Comparison of ENCODE assay signal across 11 cellular contexts in genomic region chr6:155782320-155782730, GRCh38.
DNase-seq lines count a peak whose midpoint lies in the region; FAIRE-seq and TF ChIP-seq lines count a peak whose summit lies in the region.
"Had no signal": no experiment of that assay in that cellular context is flagged by ENCODE, and none has a peak within 500 bp of the region (broad histone marks: within the 10 kb centered on the region; RNA-seq: fewer than 3 reads in every experiment).

No MANE protein-coding gene starts in this region.

- H3K4me3 Mint-ChIP-seq in activated naive CD4-positive, alpha-beta T cell treated with anti-CD3 and anti-CD28 coated beads for 36 hours = no peak overlapping the region
- H3K4me3 Mint-ChIP-seq: activated T-cell treated with anti-CD3 and anti-CD28 coated beads, Interleukin-2, amount 50 U/mL, for 72 hours; IgD-negative memory B cell had no signal

- no peak overlapping the region for H3K27ac Mint-ChIP-seq in activated naive CD4-positive, alpha-beta T cell treated with anti-CD3 and anti-CD28 coated beads for 36 hours
- H3K27ac Mint-ChIP-seq: activated T-cell treated with anti-CD3 and anti-CD28 coated beads, Interleukin-2, amount 50 U/mL, for 72 hours; IgD-negative memory B cell had no signal

- H3K4me3 ChIP-seq in BJ (ENCODE audit: low read depth, low read length) = no peak overlapping the region
- H3K4me3 ChIP-seq in bronchial epithelial cell (ENCODE audit: low read depth, low read length) = no peak overlapping the region
- H3K4me3 ChIP-seq in mesodermal cell (ENCODE audit: extremely low read depth, insufficient read depth, low read length, poor library complexity, severe bottlenecking) = no peak overlapping the region

- no peak for TF ChIP-seq RAD21 in Ishikawa (IDR thresholded peaks at IDR 0.05; ENCODE audit: low read depth)

- CTCF ChIA-PET in BJ (lab: Yijun Ruan, JAX) = no interaction called here
- CTCF ChIA-PET in activated naive CD4-positive, alpha-beta T cell treated with anti-CD3 and anti-CD28 coated beads for 36 hours (lab: Charles Lee) = no interaction called here

- no peaks in the 10 kb centered on the region for H3K36me3 Mint-ChIP-seq in activated naive CD4-positive, alpha-beta T cell treated with anti-CD3 and anti-CD28 coated beads for 36 hours (ENCODE audit: low read depth)

- peak overlapping the region; percentile 52 for H3K27ac ChIP-seq in mesodermal cell (ENCODE audit: low read depth, low read length, severe bottlenecking)

- no peaks in the 10 kb centered on the region for H3K9me3 Mint-ChIP-seq in activated naive CD4-positive, alpha-beta T cell treated with anti-CD3 and anti-CD28 coated beads for 36 hours

- H3K27me3 Mint-ChIP-seq in activated naive CD4-positive, alpha-beta T cell treated with anti-CD3 and anti-CD28 coated beads for 36 hours (ENCODE audit: low read depth) = no peaks in the 10 kb centered on the region

- POLR2A ChIA-PET in BJ (lab: Charles Lee) = no interaction called here

- no peaks in the 10 kb centered on the region for H3K9me3 ChIP-seq in mesodermal cell (ENCODE audit: control insufficient read depth, low read length)

- H3K4me1 Mint-ChIP-seq in activated naive CD4-positive, alpha-beta T cell treated with anti-CD3 and anti-CD28 coated beads for 36 hours (ENCODE audit: low read depth) = no peaks in the 10 kb centered on the region
- H3K4me1 Mint-ChIP-seq: IgD-negative memory B cell had no signal

- H3K36me3 ChIP-seq in BJ (ENCODE audit: control insufficient read depth, insufficient read depth, low read length) (no peaks in the 10 kb centered on the region), bronchial epithelial cell (ENCODE audit: control insufficient read depth, insufficient read depth, low read length) (no peaks in the 10 kb centered on the region), mesodermal cell (ENCODE audit: control insufficient read depth, insufficient read depth, low read length) (no peaks in the 10 kb centered on the region)

- peak; percentile 72; the same call in 1 of the 2 replicates for TF ChIP-seq EP300 in Ishikawa (IDR thresholded peaks at IDR 0.05; ENCODE audit: borderline replicate concordance)

- H3K27me3 ChIP-seq in BJ (ENCODE audit: control insufficient read depth, insufficient read depth, low read length) = no peaks in the 10 kb centered on the region
- no peaks in the 10 kb centered on the region for H3K27me3 ChIP-seq in bronchial epithelial cell (ENCODE audit: control insufficient read depth, insufficient read depth, low read length)

- H3K4me1 ChIP-seq in mesodermal cell (ENCODE audit: control insufficient read depth, insufficient read depth, low read length, poor library complexity, severe bottlenecking) = peaks cover 11% of the 10 kb centered on the region

- peak; percentile 74 for DNase-seq in BJ (ENCODE audit: low read depth)
- DNase-seq in bronchial epithelial cell (ENCODE audit: low read depth) = peak; percentile 96
- no peak for DNase-seq in SIG-M5 treated with dmso at 0.1 percent for 504 hours (lab: John Stamatoyannopoulos, UW; ENCODE audit: unreplicated experiment)
- DNase-seq in mesenteric fat pad (ENCODE audit: low spot score) = no peak
- no peak for DNase-seq in activated naive CD4-positive, alpha-beta T cell treated with anti-CD3 and anti-CD28 coated beads for 36 hours
- no peak for DNase-seq in NCI-H446 (lab: John Stamatoyannopoulos, UW)
- DNase-seq: activated T-cell treated with anti-CD3 and anti-CD28 coated beads, Interleukin-2, amount 50 U/mL, for 72 hours; GF-D8 had no signal

- no peak for FAIRE-seq in bronchial epithelial cell (lab: Jason Lieb, UNC)

- TF ChIP-seq CTCF in BJ (IDR thresholded peaks at IDR 0.05; ENCODE audit: insufficient read depth, low read depth, low read length) = no peak
- TF ChIP-seq CTCF in bronchial epithelial cell (IDR thresholded peaks at IDR 0.05; ENCODE audit: insufficient read depth, low read length, severe bottlenecking) = no peak

- intact Hi-C loops in activated naive CD4-positive, alpha-beta T cell treated with anti-CD3 and anti-CD28 coated beads for 36 hours (cut with micrococcal nuclease) = no loop called here

TF ChIP-seq in Ishikawa, 13 proteins besides CTCF, POLR2A, EP300 and RAD21:
- TF ChIP-seq TAF1 (IDR thresholded peaks at IDR 0.05; ENCODE audit: low read depth) (no peak), NFIC (IDR thresholded peaks at IDR 0.05) (peak; percentile 94), TCF12 (IDR thresholded peaks at IDR 0.05; ENCODE audit: low read depth) (peak; percentile 61; the same call in 1 of the 2 replicates), REST (IDR thresholded peaks at IDR 0.05; ENCODE audit: low read depth) (no peak)

Comparison
In these comparisons a context has a peak if more than half of its experiments do, and no peak if none do; other contexts are left out.
1. DNase-seq: peak in BJ (single experiment) and bronchial epithelial cell (single experiment); none in SIG-M5 treated with dmso at 0.1 percent for 504 hours (single experiment), mesenteric fat pad (single experiment), activated naive CD4-positive, alpha-beta T cell treated with anti-CD3 and anti-CD28 coated beads for 36 hours (single experiment) and NCI-H446 (0 of 2).